14 cellular contexts compared by ENCODE assay signal in the genomic region with DNA sequence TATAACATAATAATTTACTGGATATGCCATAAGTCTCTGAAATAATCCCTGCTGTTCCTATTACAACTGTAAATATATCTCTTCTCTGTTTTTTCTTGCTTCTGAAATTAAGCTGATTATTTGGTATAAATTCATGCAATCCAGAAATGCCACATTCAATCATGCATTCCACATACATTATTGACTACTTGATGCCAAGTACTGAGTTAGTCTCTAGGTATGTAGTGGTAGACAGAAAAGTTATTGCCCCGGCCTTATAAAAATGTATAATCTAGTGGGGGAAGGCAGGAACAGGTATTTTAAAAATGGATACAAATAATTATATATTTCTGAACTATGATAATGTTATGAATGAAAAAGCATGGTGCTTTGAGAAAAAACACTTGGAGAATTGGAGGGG.
A peak's percentile ranks its signal among the peaks of the same experiment; 100 is the strongest.
DNase-seq lines count a peak whose midpoint lies in the region; ATAC-seq, FAIRE-seq and TF ChIP-seq lines count a peak whose summit lies in the region.
"Had no signal": no experiment of that assay in that cellular context is flagged by ENCODE, and none has a peak within 500 bp of the region (broad histone marks: within the 10 kb centered on the region; RNA-seq: fewer than 3 reads in every experiment).

No MANE protein-coding gene starts in this region.

- no peaks in the 10 kb centered on the region for H3K79me2 ChIP-seq in keratinocyte (ENCODE audit: control insufficient read depth, insufficient read depth, low read length)

- H3K4me1 ChIP-seq in left ventricle myocardium inferior (peaks cover 20% of the 10 kb centered on the region), ascending aorta (peaks cover 11 to 31% of the 10 kb centered on the region in 2 donors), keratinocyte (ENCODE audit: control insufficient read depth, extremely low read depth, insufficient read depth, low read length) (peaks cover 64% of the 10 kb centered on the region), upper lobe of right lung (peaks cover 38% of the 10 kb centered on the region)

- no peak overlapping the region for H3K4me3 ChIP-seq in left ventricle myocardium inferior
- no peak overlapping the region for H3K4me3 ChIP-seq in ascending aorta
- H3K4me3 ChIP-seq in keratinocyte (ENCODE audit: control insufficient read depth in 2 of 3, extremely low read depth in 1 of 3, insufficient read depth in 2 of 3, low read depth in 1 of 3, low read length in 3 of 3), result peak overlapping the region in 1 of 3 experiments; percentile 33
- no peak overlapping the region for H3K4me3 ChIP-seq in upper lobe of right lung
- H3K4me3 ChIP-seq: transverse colon had no signal

- dilution Hi-C loops in keratinocyte (cut with MboI; ENCODE audit: extremely low pct_ligation_motif_present, low sequenced_read_pairs), result no loop called here

- no peak for ATAC-seq in Right ventricle myocardium inferior
- no peak for ATAC-seq in upper lobe of right lung
- ATAC-seq: activated T-helper 17 cell treated with anti-CD3 and anti-CD28 coated beads, Interleukin-2, amount 50 U/mL, for 72 hours had no signal

- H3K4me2 ChIP-seq in keratinocyte (ENCODE audit: control insufficient read depth, extremely low read depth, insufficient read depth, low read depth, low read length), result peak overlapping the region; percentile 84

- H3K9me3 ChIP-seq in left ventricle myocardium inferior (replicated peaks) (no peaks in the 10 kb centered on the region), ascending aorta (no peaks in the 10 kb centered on the region), keratinocyte (ENCODE audit: control insufficient read depth, low read depth, low read length) (no peaks in the 10 kb centered on the region), upper lobe of right lung (no peaks in the 10 kb centered on the region)
- H3K9me3 ChIP-seq: transverse colon had no signal

- peak overlapping the region; percentile 63 for H3K27ac ChIP-seq in left ventricle myocardium inferior (replicated peaks)
- peak overlapping the region; percentile 58 to 69 for H3K27ac ChIP-seq in ascending aorta
- peak overlapping the region; percentile 92 for H3K27ac ChIP-seq in keratinocyte (ENCODE audit: control insufficient read depth, insufficient read depth, low read length)
- H3K27ac ChIP-seq in upper lobe of right lung, result peak overlapping the region; percentile 56

- no peak for TF ChIP-seq CTCF in left ventricle myocardium inferior (IDR thresholded peaks at IDR 0.05; ENCODE audit: borderline replicate concordance)
- TF ChIP-seq CTCF in ascending aorta (IDR thresholded peaks at IDR 0.05), result no peak
- no peak for TF ChIP-seq CTCF in keratinocyte (optimal IDR thresholded peaks at IDR 0.05 in 1 of 3, IDR thresholded peaks at IDR 0.05 in 1 of 3, conservative IDR thresholded peaks at IDR 0.05 in 1 of 3; ENCODE audit: extremely low read depth in 1 of 3, insufficient read depth in 2 of 3, low read length in 3 of 3)
- no peak for TF ChIP-seq CTCF in upper lobe of right lung (IDR thresholded peaks at IDR 0.05)

- H3K36me3 ChIP-seq in left ventricle myocardium inferior, result no peaks in the 10 kb centered on the region
- H3K36me3 ChIP-seq in ascending aorta, result no peaks in the 10 kb centered on the region
- H3K36me3 ChIP-seq in keratinocyte (ENCODE audit: control insufficient read depth in 2 of 2, extremely low read depth in 1 of 2, insufficient read depth in 2 of 2, low read length in 2 of 2), result no peaks in the 10 kb centered on the region
- H3K36me3 ChIP-seq in upper lobe of right lung, result no peaks in the 10 kb centered on the region
- H3K36me3 ChIP-seq: transverse colon had no signal

- no peaks in the 10 kb centered on the region for H3K27me3 ChIP-seq in left ventricle myocardium inferior (ENCODE audit: low read depth)
- no peaks in the 10 kb centered on the region for H3K27me3 ChIP-seq in ascending aorta
- no peaks in the 10 kb centered on the region for H3K27me3 ChIP-seq in keratinocyte (ENCODE audit: control insufficient read depth, extremely low read depth, insufficient read depth, low read length)
- H3K27me3 ChIP-seq in upper lobe of right lung, result no peaks in the 10 kb centered on the region
- H3K27me3 ChIP-seq: transverse colon had no signal

- no peak overlapping the region for H2AFZ ChIP-seq in keratinocyte (ENCODE audit: control insufficient read depth, low read length)

- intact Hi-C loops in left ventricle myocardium inferior (cut with micrococcal nuclease), result no loop called here
- intact Hi-C loops in Right ventricle myocardium inferior (cut with DNase I), result no loop called here
- intact Hi-C loops in ascending aorta (cut with DNase I), result loop anchor here (10.0 kb wide), 1 partner anchor 398 kb away; a partner anchor contains a TSS
- intact Hi-C loops in upper lobe of right lung (cut with DNase I), result no loop called here
- intact Hi-C loops in posterior cingulate gyrus (cut with DNase I), result no loop called here

- H3K9me1 ChIP-seq in keratinocyte (ENCODE audit: control insufficient read depth, extremely low read depth, insufficient read depth, low read length), result no peaks in the 10 kb centered on the region

- H3K9ac ChIP-seq in keratinocyte (ENCODE audit: control insufficient read depth, extremely low read depth, insufficient read depth, low read length), result peak overlapping the region; percentile 65

- DNase-seq in left ventricle myocardium inferior (no peak), Right ventricle myocardium inferior (ENCODE audit: missing footprints) (no peak), ascending aorta (ENCODE audit: low spot score in 2 of 2) (no peak), keratinocyte (ENCODE audit: low read depth, low spot score) (no peak), upper lobe of right lung (no peak), posterior cingulate gyrus (no peak), NCI-H748 (lab: John Stamatoyannopoulos, UW; ENCODE audit: unreplicated experiment) (no peak)
- DNase-seq in activated CD4-positive, alpha-beta T cell treated with anti-CD3 and anti-CD28 coated beads, Interleukin-2, amount 50 U/mL, for 1 hour, result no peak
- DNase-seq: activated CD4-positive, alpha-beta T cell treated with anti-CD3 and anti-CD28 coated beads, Interleukin-2, amount 50 U/mL, for 4 hours; hypothalamus; stimulated activated CD4-positive, alpha-beta T cell treated with anti-CD3 and anti-CD28 coated beads, Interleukin-12 subunit alpha, Interleukin-12 subunit beta, amount 100 ng/mL, for 4 hours; transverse colon had no signal

- H4K20me1 ChIP-seq in keratinocyte (ENCODE audit: control insufficient read depth, extremely low read depth, insufficient read depth, low read length), result no peaks in the 10 kb centered on the region

- FAIRE-seq in keratinocyte (lab: Jason Lieb, UNC), result no peak
- FAIRE-seq: endometrium had no signal
